1 cellular context compared by ENCODE assay signal in the genomic region with DNA sequence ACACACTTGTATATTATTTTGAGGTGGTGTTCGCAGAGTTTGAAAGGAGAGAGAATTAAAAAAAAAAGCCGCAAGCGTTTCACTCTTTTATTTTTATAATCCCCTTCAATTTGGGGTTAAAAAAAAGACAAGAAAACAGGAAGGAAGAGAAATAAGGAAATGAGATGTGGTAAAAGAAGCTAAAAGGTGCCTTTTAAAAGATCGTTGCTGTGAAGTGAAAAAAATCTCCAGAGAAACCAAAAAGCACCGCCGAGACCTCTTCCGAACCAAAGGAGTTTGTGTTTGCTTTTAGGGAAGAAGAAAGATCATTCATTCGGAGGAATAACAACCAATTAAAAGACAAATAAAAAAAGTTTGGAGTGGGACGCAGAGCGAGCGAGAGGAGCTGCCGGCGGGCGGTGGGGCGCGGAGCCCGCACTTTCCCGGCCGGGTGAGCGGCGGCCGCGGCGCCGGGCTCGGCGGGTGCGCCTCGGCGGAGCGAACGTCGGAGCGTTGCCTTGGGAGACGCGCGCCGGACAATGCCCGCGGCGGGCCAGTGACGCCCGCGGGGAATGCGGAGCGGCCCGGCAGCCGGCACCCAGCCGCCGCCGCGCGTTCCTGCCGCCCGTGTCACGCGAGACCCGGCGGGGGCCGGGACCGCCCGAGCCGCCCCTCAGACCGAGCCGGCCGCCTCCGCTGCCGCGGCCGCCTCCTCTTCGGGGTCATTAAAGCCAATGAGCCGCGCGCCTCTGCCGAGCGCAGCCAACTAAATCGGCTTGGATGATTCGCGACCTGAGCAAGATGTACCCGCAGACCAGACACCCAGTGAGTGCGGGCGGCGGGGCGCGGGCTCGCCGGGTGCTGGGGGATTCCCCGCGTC.
TF ChIP-seq lines count a peak whose summit lies in the region.

No MANE protein-coding gene starts in this region.

TF ChIP-seq in GM12878, 131 proteins besides CTCF, POLR2A, EP300 and RAD21 (continued from another document):
- TF ChIP-seq FOS (IDR thresholded peaks at IDR 0.05; ENCODE audit: borderline replicate concordance, extremely low read depth, insufficient read length): no peak
- no peak for TF ChIP-seq EZH2 (IDR thresholded peaks at IDR 0.05; ENCODE audit: borderline replicate concordance, control insufficient read depth, low read depth, low read length)
- no peak for TF ChIP-seq JUND (IDR thresholded peaks at IDR 0.05; ENCODE audit: low read depth, low read length)
- TF ChIP-seq, protein P1, sequence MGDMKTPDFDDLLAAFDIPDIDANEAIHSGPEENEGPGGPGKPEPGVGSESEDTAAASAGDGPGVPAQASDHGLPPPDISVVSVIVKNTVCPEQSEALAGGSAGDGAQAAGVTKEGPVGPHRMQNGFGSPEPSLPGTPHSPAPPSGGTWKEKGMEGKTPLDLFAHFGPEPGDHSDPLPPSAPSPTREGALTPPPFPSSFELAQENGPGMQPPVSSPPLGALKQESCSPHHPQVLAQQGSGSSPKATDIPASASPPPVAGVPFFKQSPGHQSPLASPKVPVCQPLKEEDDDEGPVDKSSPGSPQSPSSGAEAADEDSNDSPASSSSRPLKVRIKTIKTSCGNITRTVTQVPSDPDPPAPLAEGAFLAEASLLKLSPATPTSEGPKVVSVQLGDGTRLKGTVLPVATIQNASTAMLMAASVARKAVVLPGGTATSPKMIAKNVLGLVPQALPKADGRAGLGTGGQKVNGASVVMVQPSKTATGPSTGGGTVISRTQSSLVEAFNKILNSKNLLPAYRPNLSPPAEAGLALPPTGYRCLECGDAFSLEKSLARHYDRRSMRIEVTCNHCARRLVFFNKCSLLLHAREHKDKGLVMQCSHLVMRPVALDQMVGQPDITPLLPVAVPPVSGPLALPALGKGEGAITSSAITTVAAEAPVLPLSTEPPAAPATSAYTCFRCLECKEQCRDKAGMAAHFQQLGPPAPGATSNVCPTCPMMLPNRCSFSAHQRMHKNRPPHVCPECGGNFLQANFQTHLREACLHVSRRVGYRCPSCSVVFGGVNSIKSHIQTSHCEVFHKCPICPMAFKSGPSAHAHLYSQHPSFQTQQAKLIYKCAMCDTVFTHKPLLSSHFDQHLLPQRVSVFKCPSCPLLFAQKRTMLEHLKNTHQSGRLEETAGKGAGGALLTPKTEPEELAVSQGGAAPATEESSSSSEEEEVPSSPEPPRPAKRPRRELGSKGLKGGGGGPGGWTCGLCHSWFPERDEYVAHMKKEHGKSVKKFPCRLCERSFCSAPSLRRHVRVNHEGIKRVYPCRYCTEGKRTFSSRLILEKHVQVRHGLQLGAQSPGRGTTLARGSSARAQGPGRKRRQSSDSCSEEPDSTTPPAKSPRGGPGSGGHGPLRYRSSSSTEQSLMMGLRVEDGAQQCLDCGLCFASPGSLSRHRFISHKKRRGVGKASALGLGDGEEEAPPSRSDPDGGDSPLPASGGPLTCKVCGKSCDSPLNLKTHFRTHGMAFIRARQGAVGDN (IDR thresholded peaks at IDR 0.05): 0 out of 2 replicates have a peak, but pooled peaks have one; percentile 35
- peak; percentile 65 for TF ChIP-seq NFIC (IDR thresholded peaks at IDR 0.05; ENCODE audit: low read depth, low read length)
- TF ChIP-seq SRF (IDR thresholded peaks at IDR 0.05; ENCODE audit: low read depth in 2 of 2, low read length in 2 of 2): no peak
- TF ChIP-seq TARDBP (IDR thresholded peaks at IDR 0.05; ENCODE audit: borderline replicate concordance): no peak
- TF ChIP-seq KAT2A (conservative IDR thresholded peaks at IDR 0.05; ENCODE audit: control insufficient read depth, low read depth, low read length): no peak
- TF ChIP-seq BACH1 (IDR thresholded peaks at IDR 0.05; ENCODE audit: borderline replicate concordance): 0 out of 2 replicates have a peak, but pooled peaks have one; percentile 74
- TF ChIP-seq RB1 (IDR thresholded peaks at IDR 0.05; ENCODE audit: borderline replicate concordance): no peak
- TF ChIP-seq IKZF1 (conservative IDR thresholded peaks at IDR 0.05): peak; percentile 8
- TF ChIP-seq, protein P2, sequence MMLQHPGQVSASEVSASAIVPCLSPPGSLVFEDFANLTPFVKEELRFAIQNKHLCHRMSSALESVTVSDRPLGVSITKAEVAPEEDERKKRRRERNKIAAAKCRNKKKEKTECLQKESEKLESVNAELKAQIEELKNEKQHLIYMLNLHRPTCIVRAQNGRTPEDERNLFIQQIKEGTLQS (IDR thresholded peaks at IDR 0.05; ENCODE audit: borderline replicate concordance, extremely low read depth, low read depth, low read length): no peak
- no peak for TF ChIP-seq ASH2L (IDR thresholded peaks at IDR 0.05; ENCODE audit: borderline replicate concordance, low read depth)
- no peak for TF ChIP-seq EED (IDR thresholded peaks at IDR 0.05; ENCODE audit: low read depth)
- peak; percentile 89 for TF ChIP-seq LARP7 (IDR thresholded peaks at IDR 0.05)
- 0 out of 4 replicates have a peak, but pooled peaks of 1 of the 2 experiments have one; percentile 7 for TF ChIP-seq ETV6 (conservative IDR thresholded peaks at IDR 0.05 in 1 of 2, IDR thresholded peaks at IDR 0.05 in 1 of 2; ENCODE audit: borderline replicate concordance in 1 of 2, low read depth in 1 of 2)
- no peak for TF ChIP-seq SUZ12 (IDR thresholded peaks at IDR 0.05; ENCODE audit: unreplicated experiment)
- TF ChIP-seq, protein P3, sequence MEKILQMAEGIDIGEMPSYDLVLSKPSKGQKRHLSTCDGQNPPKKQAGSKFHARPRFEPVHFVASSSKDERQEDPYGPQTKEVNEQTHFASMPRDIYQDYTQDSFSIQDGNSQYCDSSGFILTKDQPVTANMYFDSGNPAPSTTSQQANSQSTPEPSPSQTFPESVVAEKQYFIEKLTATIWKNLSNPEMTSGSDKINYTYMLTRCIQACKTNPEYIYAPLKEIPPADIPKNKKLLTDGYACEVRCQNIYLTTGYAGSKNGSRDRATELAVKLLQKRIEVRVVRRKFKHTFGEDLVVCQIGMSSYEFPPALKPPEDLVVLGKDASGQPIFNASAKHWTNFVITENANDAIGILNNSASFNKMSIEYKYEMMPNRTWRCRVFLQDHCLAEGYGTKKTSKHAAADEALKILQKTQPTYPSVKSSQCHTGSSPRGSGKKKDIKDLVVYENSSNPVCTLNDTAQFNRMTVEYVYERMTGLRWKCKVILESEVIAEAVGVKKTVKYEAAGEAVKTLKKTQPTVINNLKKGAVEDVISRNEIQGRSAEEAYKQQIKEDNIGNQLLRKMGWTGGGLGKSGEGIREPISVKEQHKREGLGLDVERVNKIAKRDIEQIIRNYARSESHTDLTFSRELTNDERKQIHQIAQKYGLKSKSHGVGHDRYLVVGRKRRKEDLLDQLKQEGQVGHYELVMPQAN (conservative IDR thresholded peaks at IDR 0.05): peak; percentile 77; the same call in 1 of the 2 replicates
- TF ChIP-seq, protein P4, sequence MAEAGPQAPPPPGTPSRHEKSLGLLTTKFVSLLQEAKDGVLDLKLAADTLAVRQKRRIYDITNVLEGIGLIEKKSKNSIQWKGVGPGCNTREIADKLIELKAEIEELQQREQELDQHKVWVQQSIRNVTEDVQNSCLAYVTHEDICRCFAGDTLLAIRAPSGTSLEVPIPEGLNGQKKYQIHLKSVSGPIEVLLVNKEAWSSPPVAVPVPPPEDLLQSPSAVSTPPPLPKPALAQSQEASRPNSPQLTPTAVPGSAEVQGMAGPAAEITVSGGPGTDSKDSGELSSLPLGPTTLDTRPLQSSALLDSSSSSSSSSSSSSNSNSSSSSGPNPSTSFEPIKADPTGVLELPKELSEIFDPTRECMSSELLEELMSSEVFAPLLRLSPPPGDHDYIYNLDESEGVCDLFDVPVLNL (IDR thresholded peaks at IDR 0.05; ENCODE audit: low read depth, low read length): no peak
- TF ChIP-seq NR2C1 (IDR thresholded peaks at IDR 0.05): 0 out of 2 replicates have a peak, but pooled peaks have one; percentile 8
- no peak for TF ChIP-seq ZBED1 (IDR thresholded peaks at IDR 0.05; ENCODE audit: borderline replicate concordance)
- no peak for TF ChIP-seq FOXK2 (IDR thresholded peaks at IDR 0.05)
- TF ChIP-seq, protein P5, sequence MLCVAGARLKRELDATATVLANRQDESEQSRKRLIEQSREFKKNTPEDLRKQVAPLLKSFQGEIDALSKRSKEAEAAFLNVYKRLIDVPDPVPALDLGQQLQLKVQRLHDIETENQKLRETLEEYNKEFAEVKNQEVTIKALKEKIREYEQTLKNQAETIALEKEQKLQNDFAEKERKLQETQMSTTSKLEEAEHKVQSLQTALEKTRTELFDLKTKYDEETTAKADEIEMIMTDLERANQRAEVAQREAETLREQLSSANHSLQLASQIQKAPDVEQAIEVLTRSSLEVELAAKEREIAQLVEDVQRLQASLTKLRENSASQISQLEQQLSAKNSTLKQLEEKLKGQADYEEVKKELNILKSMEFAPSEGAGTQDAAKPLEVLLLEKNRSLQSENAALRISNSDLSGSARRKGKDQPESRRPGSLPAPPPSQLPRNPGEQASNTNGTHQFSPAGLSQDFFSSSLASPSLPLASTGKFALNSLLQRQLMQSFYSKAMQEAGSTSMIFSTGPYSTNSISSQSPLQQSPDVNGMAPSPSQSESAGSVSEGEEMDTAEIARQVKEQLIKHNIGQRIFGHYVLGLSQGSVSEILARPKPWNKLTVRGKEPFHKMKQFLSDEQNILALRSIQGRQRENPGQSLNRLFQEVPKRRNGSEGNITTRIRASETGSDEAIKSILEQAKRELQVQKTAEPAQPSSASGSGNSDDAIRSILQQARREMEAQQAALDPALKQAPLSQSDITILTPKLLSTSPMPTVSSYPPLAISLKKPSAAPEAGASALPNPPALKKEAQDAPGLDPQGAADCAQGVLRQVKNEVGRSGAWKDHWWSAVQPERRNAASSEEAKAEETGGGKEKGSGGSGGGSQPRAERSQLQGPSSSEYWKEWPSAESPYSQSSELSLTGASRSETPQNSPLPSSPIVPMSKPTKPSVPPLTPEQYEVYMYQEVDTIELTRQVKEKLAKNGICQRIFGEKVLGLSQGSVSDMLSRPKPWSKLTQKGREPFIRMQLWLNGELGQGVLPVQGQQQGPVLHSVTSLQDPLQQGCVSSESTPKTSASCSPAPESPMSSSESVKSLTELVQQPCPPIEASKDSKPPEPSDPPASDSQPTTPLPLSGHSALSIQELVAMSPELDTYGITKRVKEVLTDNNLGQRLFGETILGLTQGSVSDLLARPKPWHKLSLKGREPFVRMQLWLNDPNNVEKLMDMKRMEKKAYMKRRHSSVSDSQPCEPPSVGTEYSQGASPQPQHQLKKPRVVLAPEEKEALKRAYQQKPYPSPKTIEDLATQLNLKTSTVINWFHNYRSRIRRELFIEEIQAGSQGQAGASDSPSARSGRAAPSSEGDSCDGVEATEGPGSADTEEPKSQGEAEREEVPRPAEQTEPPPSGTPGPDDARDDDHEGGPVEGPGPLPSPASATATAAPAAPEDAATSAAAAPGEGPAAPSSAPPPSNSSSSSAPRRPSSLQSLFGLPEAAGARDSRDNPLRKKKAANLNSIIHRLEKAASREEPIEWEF (IDR thresholded peaks at IDR 0.05; ENCODE audit: insufficient replicate concordance, low read depth, low read length): no peak
- TF ChIP-seq SIN3A (IDR thresholded peaks at IDR 0.05; ENCODE audit: low read depth, low read length): no peak; the same call in 1 of the 2 replicates
